Comparison of ENCODE assay signal across 7 cellular contexts in genomic region chr11:60185512-60185827, GRCh38. TPM values are rescaled to one million over a fixed set of nuclear protein-coding genes. Genes with fewer than 3 reads are reported as not detected.
"Had no signal": no experiment of that assay in that cellular context is flagged by ENCODE, and none has a peak within 500 bp of the region (broad histone marks: within the 10 kb centered on the region; RNA-seq: fewer than 3 reads in every experiment).

No MANE protein-coding gene starts in this region.

RNA-seq across cellular contexts. Expression of gene MS4A6A, which starts 2.6 kb away (rescaled TPM):
- total RNA-seq: activated CD4-positive, alpha-beta memory T cell treated with anti-CD3 and anti-CD28 coated beads, Interleukin-2, amount 10 ng/mL, durations not matched to agents 7 days and 5 days; activated CD4-positive, alpha-beta T cell treated with anti-CD3 and anti-CD28 coated beads for 36 hours; activated CD8-positive, alpha-beta memory T cell treated with anti-CD3 and anti-CD28 coated beads for 36 hours; activated naive CD4-positive, alpha-beta T cell treated with anti-CD3 and anti-CD28 coated beads for 36 hours; activated T-helper 17 cell treated with anti-CD3 and anti-CD28 coated beads, Interleukin-2, amount 50 U/mL, for 72 hours; astrocyte; RPMI7951 had no signal

RNA-seq across cellular contexts. Expression of gene MS4A4E, which starts 57.5 kb away (rescaled TPM):
- total RNA-seq: activated CD4-positive, alpha-beta memory T cell treated with anti-CD3 and anti-CD28 coated beads, Interleukin-2, amount 10 ng/mL, durations not matched to agents 7 days and 5 days; activated CD4-positive, alpha-beta T cell treated with anti-CD3 and anti-CD28 coated beads for 36 hours; activated CD8-positive, alpha-beta memory T cell treated with anti-CD3 and anti-CD28 coated beads for 36 hours; activated naive CD4-positive, alpha-beta T cell treated with anti-CD3 and anti-CD28 coated beads for 36 hours; activated T-helper 17 cell treated with anti-CD3 and anti-CD28 coated beads, Interleukin-2, amount 50 U/mL, for 72 hours; astrocyte; RPMI7951 had no signal
